In the genomic region with DNA sequence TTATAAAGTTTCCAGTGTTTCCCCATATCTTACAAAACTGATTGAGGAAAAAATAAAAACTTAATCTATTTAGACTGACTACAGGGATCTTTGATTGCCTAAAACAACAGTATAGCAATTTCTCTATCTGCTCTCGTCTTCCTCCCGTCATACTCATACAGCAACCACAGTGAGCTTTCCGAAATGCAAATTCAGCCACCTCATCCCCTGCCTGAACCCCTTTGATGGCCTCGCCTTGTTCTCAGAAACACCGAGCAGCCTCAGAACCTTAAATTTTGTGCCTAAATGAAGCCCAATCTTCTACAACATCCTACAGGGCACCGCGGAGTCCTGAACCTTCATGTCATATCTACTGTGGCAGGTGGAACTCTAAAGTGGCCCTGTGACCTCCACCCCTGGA, we compare ENCODE assay signal across 36 cellular contexts.
"Had no signal": no experiment of that assay in that cellular context is flagged by ENCODE, and none has a peak within 500 bp of the region (broad histone marks: within the 10 kb centered on the region; RNA-seq: fewer than 3 reads in every experiment).

No MANE protein-coding gene starts in this region.

- H3K27me3 ChIP-seq: adrenal gland, ascending aorta, body of pancreas, brain microvascular endothelial cell, breast epithelium, cardiac muscle cell had no signal

- DNase-seq: activated effector memory CD4-positive, alpha-beta T cell treated with anti-CD3 and anti-CD28 coated beads, Interleukin-2, amount 50 U/mL, for 16 hours; activated effector memory CD4-positive, alpha-beta T cell treated with Interleukin-2 at 50 U/mL for 16 hours; activated gamma-delta T cell; activated gamma-delta T cell treated with Interleukin-2 at 50 U/mL for 16 hours; activated naive CD4-positive, alpha-beta T cell; activated naive CD4-positive, alpha-beta T cell treated with anti-CD3 and anti-CD28 coated beads for 36 hours; activated naive CD4-positive, alpha-beta T cell treated with anti-CD3 and anti-CD28 coated beads, Interleukin-2, amount 10 ng/mL, durations not matched to agents 7 days and 5 days; activated naive CD4-positive, alpha-beta T cell treated with anti-CD3 and anti-CD28 coated beads, Interleukin-2, amount 50 U/mL, for 16 hours; activated naive CD4-positive, alpha-beta T cell treated with Interleukin-2 at 50 U/mL for 16 hours; activated naive CD8-positive, alpha-beta T cell treated with anti-CD3 and anti-CD28 coated beads for 36 hours; activated naive CD8-positive, alpha-beta T cell treated with anti-CD3 and anti-CD28 coated beads, Interleukin-2, amount 10 ng/mL, durations not matched to agents 7 days and 5 days; activated naive CD8-positive, alpha-beta T cell treated with anti-CD3 and anti-CD28 coated beads, Interleukin-2, amount 50 U/mL, for 24 hours; activated T-cell treated with anti-CD3 and anti-CD28 coated beads, Interleukin-2, amount 50 U/mL, for 4 hours; activated T-cell treated with anti-CD3 and anti-CD28 coated beads, Interleukin-2, amount 50 U/mL, for 48 hours; activated T-cell treated with anti-CD3 and anti-CD28 coated beads, Interleukin-2, amount 50 U/mL, for 72 hours; adrenal gland; amniotic stem cell; amygdala; anterior cingulate cortex; aorta; body of pancreas; brain microvascular endothelial cell; caudate nucleus; central memory CD4-positive, alpha-beta T cell; cerebellar nuclear complex had no signal

- H3K27ac ChIP-seq: adrenal gland, ascending aorta, body of pancreas, brain microvascular endothelial cell, breast epithelium, cardiac muscle cell had no signal

- H3K9me3 ChIP-seq: adrenal gland, ascending aorta, body of pancreas, breast epithelium had no signal

- ATAC-seq: activated naive CD4-positive, alpha-beta T cell treated with anti-CD3 and anti-CD28 coated beads, Interleukin-2, amount 50 U/mL, for 72 hours; activated naive CD8-positive, alpha-beta T cell treated with anti-CD3 and anti-CD28 coated beads, Interleukin-2, amount 50 U/mL, for 24 hours; activated T-cell treated with anti-CD3 and anti-CD28 coated beads, Interleukin-2, amount 50 U/mL, for 4 hours; activated T-cell treated with anti-CD3 and anti-CD28 coated beads, Interleukin-2, amount 50 U/mL, for 72 hours; activated T-helper 17 cell treated with anti-CD3 and anti-CD28 coated beads, Interleukin-2, amount 50 U/mL, for 72 hours; body of pancreas had no signal

- H3K36me3 Mint-ChIP-seq: activated naive CD4-positive, alpha-beta T cell treated with anti-CD3 and anti-CD28 coated beads, Interleukin-2, amount 10 ng/mL, durations not matched to agents 7 days and 5 days; activated naive CD8-positive, alpha-beta T cell; activated naive CD8-positive, alpha-beta T cell treated with anti-CD3 and anti-CD28 coated beads for 36 hours; activated naive CD8-positive, alpha-beta T cell treated with anti-CD3 and anti-CD28 coated beads, Interleukin-2, amount 10 ng/mL, durations not matched to agents 7 days and 5 days; brain had no signal

- H3K4me3 ChIP-seq: adrenal gland, ascending aorta, body of pancreas, breast epithelium, cardiac muscle cell had no signal

- H3K27me3 Mint-ChIP-seq: activated naive CD4-positive, alpha-beta T cell treated with anti-CD3 and anti-CD28 coated beads, Interleukin-2, amount 10 ng/mL, durations not matched to agents 7 days and 5 days; activated naive CD8-positive, alpha-beta T cell; activated naive CD8-positive, alpha-beta T cell treated with anti-CD3 and anti-CD28 coated beads for 36 hours; activated naive CD8-positive, alpha-beta T cell treated with anti-CD3 and anti-CD28 coated beads, Interleukin-2, amount 10 ng/mL, durations not matched to agents 7 days and 5 days; activated naive CD8-positive, alpha-beta T cell treated with anti-CD3 and anti-CD28 coated beads, Interleukin-2, amount 50 U/mL, for 24 hours; activated T-helper 17 cell treated with anti-CD3 and anti-CD28 coated beads, Interleukin-2, amount 50 U/mL, for 72 hours; brain; central memory CD8-positive, alpha-beta T cell had no signal

- H3K27ac Mint-ChIP-seq: activated naive CD4-positive, alpha-beta T cell treated with anti-CD3 and anti-CD28 coated beads for 36 hours; activated naive CD4-positive, alpha-beta T cell treated with anti-CD3 and anti-CD28 coated beads, Interleukin-2, amount 10 ng/mL, durations not matched to agents 7 days and 5 days; activated naive CD4-positive, alpha-beta T cell treated with anti-CD3 and anti-CD28 coated beads, Interleukin-2, amount 50 U/mL, for 24 hours; activated naive CD4-positive, alpha-beta T cell treated with anti-CD3 and anti-CD28 coated beads, Interleukin-2, amount 50 U/mL, for 72 hours; activated naive CD8-positive, alpha-beta T cell; activated naive CD8-positive, alpha-beta T cell treated with anti-CD3 and anti-CD28 coated beads for 36 hours; activated naive CD8-positive, alpha-beta T cell treated with anti-CD3 and anti-CD28 coated beads, Interleukin-2, amount 10 ng/mL, durations not matched to agents 7 days and 5 days; activated naive CD8-positive, alpha-beta T cell treated with anti-CD3 and anti-CD28 coated beads, Interleukin-2, amount 50 U/mL, for 24 hours; activated T-cell treated with anti-CD3 and anti-CD28 coated beads, Interleukin-2, amount 50 U/mL, for 72 hours; activated T-helper 1 cell treated with anti-CD3 and anti-CD28 coated beads, Interleukin-12 subunit alpha, Interleukin-12 subunit beta, Interleukin-2, Interleukin-4 antibody, amounts not matched to agents 30 ng/mL and 10 ng/mL and 1 ng/mL, durations not matched to agents 14 hours and 24 hours and 36 hours; activated T-helper 17 cell treated with anti-CD3 and anti-CD28 coated beads, Interleukin-2, amount 50 U/mL, for 72 hours; activated T-helper 2 cell treated with anti-CD3 and anti-CD28 coated beads, Interferon-gamma antibody, Interleukin-2, Interleukin-4, amounts not matched to agents 10 μg/mL and 5 μg/mL and 100 μg/mL, durations not matched to agents 14 hours and 24 hours and 36 hours; brain had no signal

- H3K4me3 Mint-ChIP-seq: activated naive CD4-positive, alpha-beta T cell treated with anti-CD3 and anti-CD28 coated beads for 36 hours; activated naive CD4-positive, alpha-beta T cell treated with anti-CD3 and anti-CD28 coated beads, Interleukin-2, amount 10 ng/mL, durations not matched to agents 7 days and 5 days; activated naive CD4-positive, alpha-beta T cell treated with anti-CD3 and anti-CD28 coated beads, Interleukin-2, amount 50 U/mL, for 24 hours; activated naive CD8-positive, alpha-beta T cell; activated naive CD8-positive, alpha-beta T cell treated with anti-CD3 and anti-CD28 coated beads for 36 hours; activated naive CD8-positive, alpha-beta T cell treated with anti-CD3 and anti-CD28 coated beads, Interleukin-2, amount 10 ng/mL, durations not matched to agents 7 days and 5 days; activated naive CD8-positive, alpha-beta T cell treated with anti-CD3 and anti-CD28 coated beads, Interleukin-2, amount 50 U/mL, for 24 hours; activated T-cell treated with anti-CD3 and anti-CD28 coated beads, Interleukin-2, amount 50 U/mL, for 4 hours; activated T-cell treated with anti-CD3 and anti-CD28 coated beads, Interleukin-2, amount 50 U/mL, for 72 hours; activated T-helper 1 cell treated with anti-CD3 and anti-CD28 coated beads, Interleukin-12 subunit alpha, Interleukin-12 subunit beta, Interleukin-2, Interleukin-4 antibody, amounts not matched to agents 30 ng/mL and 10 ng/mL and 1 ng/mL, durations not matched to agents 14 hours and 24 hours and 36 hours; activated T-helper 17 cell treated with anti-CD3 and anti-CD28 coated beads, Interleukin-2, amount 50 U/mL, for 72 hours; central memory CD8-positive, alpha-beta T cell had no signal

- H3K4me1 ChIP-seq: adrenal gland, ascending aorta, body of pancreas, breast epithelium had no signal

- H3K4me1 Mint-ChIP-seq: activated naive CD4-positive, alpha-beta T cell treated with anti-CD3 and anti-CD28 coated beads, Interleukin-2, amount 10 ng/mL, durations not matched to agents 7 days and 5 days; activated naive CD4-positive, alpha-beta T cell treated with anti-CD3 and anti-CD28 coated beads, Interleukin-2, amount 50 U/mL, for 24 hours; activated naive CD8-positive, alpha-beta T cell treated with anti-CD3 and anti-CD28 coated beads for 36 hours; activated naive CD8-positive, alpha-beta T cell treated with anti-CD3 and anti-CD28 coated beads, Interleukin-2, amount 10 ng/mL, durations not matched to agents 7 days and 5 days; activated naive CD8-positive, alpha-beta T cell treated with anti-CD3 and anti-CD28 coated beads, Interleukin-2, amount 50 U/mL, for 24 hours; activated T-helper 17 cell treated with anti-CD3 and anti-CD28 coated beads, Interleukin-2, amount 50 U/mL, for 72 hours; brain; central memory CD8-positive, alpha-beta T cell had no signal

- H3K36me3 ChIP-seq: adrenal gland, ascending aorta, brain microvascular endothelial cell, breast epithelium, cardiac muscle cell had no signal
